Comparison of ENCODE assay signal across 16 cellular contexts in the genomic region with DNA sequence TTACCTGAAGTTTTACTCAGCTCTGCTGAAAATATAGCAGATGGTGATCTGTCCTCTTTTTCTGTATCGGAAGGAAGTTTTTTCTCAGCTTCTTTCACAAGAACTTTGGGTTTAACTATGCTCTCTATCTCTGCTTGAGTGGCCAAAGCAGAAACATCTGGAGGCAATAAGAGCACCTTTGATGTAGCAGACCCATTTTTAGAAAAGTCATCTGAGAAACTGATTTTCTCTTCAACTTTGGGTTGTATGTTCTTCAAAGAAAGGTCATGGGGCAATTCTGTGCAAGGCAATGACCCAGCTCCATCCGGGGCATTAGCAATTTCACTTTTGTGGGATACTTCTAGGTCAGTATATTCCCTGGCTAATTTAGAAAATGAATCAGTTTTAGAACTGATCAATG. TPM values are rescaled to one million over a fixed set of nuclear protein-coding genes. Genes with fewer than 3 reads are reported as not detected.
DNase-seq lines count a peak whose midpoint lies in the region; ATAC-seq, FAIRE-seq and TF ChIP-seq lines count a peak whose summit lies in the region.
"Had no signal": no experiment of that assay in that cellular context is flagged by ENCODE, and none has a peak within 500 bp of the region (broad histone marks: within the 10 kb centered on the region; RNA-seq: fewer than 3 reads in every experiment).

No MANE protein-coding gene starts in this region.

- no peak overlapping the region for H2BK5ac ChIP-seq in neuronal stem cell (ENCODE audit: low read length)

- no peak overlapping the region for H3K4me3 ChIP-seq in CD4-positive, alpha-beta memory T cell (ENCODE audit: low read length in 2 of 2)
- H3K4me3 ChIP-seq in K562 = no peak overlapping the region
- H3K4me3 ChIP-seq in neuronal stem cell (ENCODE audit: low read length in 2 of 2) = no peak overlapping the region
- H3K4me3 ChIP-seq: esophagus squamous epithelium, right lobe of liver, transverse colon had no signal

- TF ChIP-seq RAD21 in K562 (CRISPR knock-in tag; conservative IDR thresholded peaks at IDR 0.05 in 1 of 2, IDR thresholded peaks at IDR 0.05 in 1 of 2) = no peak

- peaks cover 20% of the 10 kb centered on the region for H3K9me1 ChIP-seq in K562 (ENCODE audit: control insufficient read depth, insufficient read depth, low read length)

- no peak overlapping the region for H2AFZ ChIP-seq in K562 (ENCODE audit: low read depth, low read length)
- no peak overlapping the region for H2AFZ ChIP-seq in neuronal stem cell (ENCODE audit: low read length)

- H3K27ac ChIP-seq in CD4-positive, alpha-beta memory T cell (ENCODE audit: low read depth, low read length) = no peak overlapping the region
- no peak overlapping the region for H3K27ac ChIP-seq in K562 (ENCODE audit: extremely low read depth, low read depth, low read length)
- H3K27ac ChIP-seq in neuronal stem cell (replicated peaks; ENCODE audit: low read length) = no peak overlapping the region
- H3K27ac ChIP-seq: right lobe of liver, transverse colon had no signal

- peak; percentile 19 for ATAC-seq in GM19468 (IDR thresholded peaks at IDR 0.05; ENCODE audit: extremely low read depth, unreplicated experiment)
- ATAC-seq in HG03025 (IDR thresholded peaks at IDR 0.05; ENCODE audit: low FRiP score, unreplicated experiment) = peak; percentile 75
- no peak for ATAC-seq in K562
- no peak for ATAC-seq in HG02981 (IDR thresholded peaks at IDR 0.05; ENCODE audit: unreplicated experiment)
- ATAC-seq: right lobe of liver had no signal

- H4K91ac ChIP-seq in neuronal stem cell (ENCODE audit: low read depth, low read length, poor library complexity) = no peak overlapping the region

- H3K18ac ChIP-seq in neuronal stem cell (ENCODE audit: low read length) = no peak overlapping the region

- peaks cover 100% of the 10 kb centered on the region for H3K79me2 ChIP-seq in K562 (ENCODE audit: control insufficient read depth, insufficient read depth, low read length)

- no peaks in the 10 kb centered on the region for H3K36me3 ChIP-seq in CD4-positive, alpha-beta memory T cell (ENCODE audit: insufficient read depth, low read length)
- H3K36me3 ChIP-seq in K562 (ENCODE audit: control insufficient read depth, insufficient read depth, low read length) (peaks cover 56% of the 10 kb centered on the region), neuronal stem cell (replicated peaks in 1 of 2; ENCODE audit: control insufficient read depth in 2 of 2, insufficient read depth in 2 of 2, low read length in 2 of 2) (peaks cover 0 to 89% of the 10 kb centered on the region in 2 donors)
- H3K36me3 ChIP-seq: right lobe of liver, transverse colon had no signal

- no peak overlapping the region for H3K4me2 ChIP-seq in K562 (ENCODE audit: insufficient read depth, low read length)
- H3K4me2 ChIP-seq in neuronal stem cell (ENCODE audit: insufficient read depth, low read length, poor library complexity, severe bottlenecking) = no peak overlapping the region

- no peak overlapping the region for H4K8ac ChIP-seq in neuronal stem cell (ENCODE audit: low read depth, low read length)

- DNase-seq in CD4-positive, alpha-beta memory T cell = no peak
- DNase-seq in K562 (ENCODE audit: extremely low read depth in 1 of 4, low spot score in 3 of 4) (no peak), NCI-H226 (no peak), NCI-H774 (lab: John Stamatoyannopoulos, UW) (no peak), neuronal stem cell (ENCODE audit: low spot score) (no peak)
- DNase-seq: activated CD4-positive, alpha-beta T cell treated with anti-CD3 and anti-CD28 coated beads, Interleukin-2, amount 10 ng/mL, durations not matched to agents 24 days and 14 days; activated naive CD4-positive, alpha-beta T cell treated with Interleukin-2 at 50 U/mL for 16 hours; DND-41; esophagus squamous epithelium; immature natural killer cell; NCI-H1417 treated with DMSO at 0.1 percent for 48 hours; right lobe of liver; transverse colon had no signal

- no peak overlapping the region for H3K4ac ChIP-seq in neuronal stem cell (ENCODE audit: low read length)

- H3K79me1 ChIP-seq in neuronal stem cell (ENCODE audit: low read depth, low read length) = peaks cover 5% of the 10 kb centered on the region

- no peak overlapping the region for H2BK15ac ChIP-seq in neuronal stem cell (ENCODE audit: low read length)

- H3K27me3 ChIP-seq in CD4-positive, alpha-beta memory T cell (ENCODE audit: insufficient read depth, low read length) = no peaks in the 10 kb centered on the region
- H3K27me3 ChIP-seq in K562 (ENCODE audit: control insufficient read depth in 2 of 2, insufficient read depth in 2 of 2, low read length in 2 of 2) (no peaks in the 10 kb centered on the region), neuronal stem cell (ENCODE audit: control insufficient read depth in 3 of 3, insufficient read depth in 3 of 3, low read depth in 1 of 3, low read length in 3 of 3) (no peaks in the 10 kb centered on the region)
- H3K27me3 ChIP-seq: esophagus squamous epithelium, right lobe of liver, transverse colon had no signal

- H2BK12ac ChIP-seq in neuronal stem cell (ENCODE audit: low read length) = no peak overlapping the region

- no peak overlapping the region for H2BK120ac ChIP-seq in neuronal stem cell (ENCODE audit: low read depth, low read length)

- H3K4me3 Mint-ChIP-seq in CD4-positive, alpha-beta memory T cell = no peak overlapping the region
- H3K4me3 Mint-ChIP-seq: activated CD4-positive, alpha-beta T cell treated with anti-CD3 and anti-CD28 coated beads, Interleukin-2, amount 10 ng/mL, durations not matched to agents 24 days and 14 days; immature natural killer cell had no signal

- no peak overlapping the region for H3K23ac ChIP-seq in neuronal stem cell (ENCODE audit: low read depth, low read length, poor library complexity)

- H3K27ac Mint-ChIP-seq in CD4-positive, alpha-beta memory T cell = peak overlapping the region in 5 of 7 donors; percentile 10 to 37 (median 19)
- H3K27ac Mint-ChIP-seq: activated CD4-positive, alpha-beta T cell treated with anti-CD3 and anti-CD28 coated beads, Interleukin-2, amount 10 ng/mL, durations not matched to agents 24 days and 14 days had no signal

- CTCF ChIA-PET in CD4-positive, alpha-beta memory T cell (lab: Charles Lee; ENCODE audit: partially characterized antibody) = interaction anchor here (1.7 to 3.0 kb wide), 4 partner anchors 9 to 144 kb away, joined by 8 to 17 read pairs (median 10); no protein-coding TSS in a partner anchor
- CTCF ChIA-PET in K562 (lab: Yijun Ruan, JAX; ENCODE audit: low intra/inter-chr PET ratio) = no interaction called here

- FAIRE-seq in K562 (lab: Jason Lieb, UNC) = no peak

- no peak overlapping the region for H3K14ac ChIP-seq in neuronal stem cell (ENCODE audit: low read length)

- no peak overlapping the region for H2AK5ac ChIP-seq in neuronal stem cell (ENCODE audit: low read depth, low read length)

- peaks cover 5 to 10% of the 10 kb centered on the region in 2 donors for H3K36me3 Mint-ChIP-seq in CD4-positive, alpha-beta memory T cell
- H3K36me3 Mint-ChIP-seq: immature natural killer cell had no signal

- H3K9ac ChIP-seq in K562 (ENCODE audit: insufficient read depth in 1 of 2, low read depth in 2 of 2, low read length in 2 of 2) = no peak overlapping the region
- H3K9ac ChIP-seq in neuronal stem cell (ENCODE audit: low read depth, low read length, poor library complexity) = no peak overlapping the region

- no peak for TF ChIP-seq POLR2A in K562 (conservative IDR thresholded peaks at IDR 0.05)

- 97% methylated on average over 2 of the region's 2 CpGs for WGBS in K562 (ENCODE audit: insufficient coverage, low coverage, missing lambda C conversion rate)
- no CpG with 5 or more reads among the region's 2 CpGs for WGBS in neuronal stem cell (ENCODE audit: extremely low coverage in 2 of 2, insufficient read length in 2 of 2, insufficient replicate concordance in 1 of 2), 2 donors

- POLR2A ChIA-PET in CD4-positive, alpha-beta memory T cell (lab: Charles Lee; ENCODE audit: partially characterized antibody) = no interaction called here
- POLR2A ChIA-PET in K562 (lab: Yijun Ruan, JAX) = interaction anchor here (1.1 to 2.2 kb wide), 9 partner anchors 8 to 183 kb away, joined by 3 to 9 read pairs (median 4); no protein-coding TSS in a partner anchor

- peaks cover 67% of the 10 kb centered on the region for H4K20me1 ChIP-seq in K562 (replicated peaks; ENCODE audit: control insufficient read depth, insufficient read depth, low read length)

- H3K4me1 Mint-ChIP-seq in CD4-positive, alpha-beta memory T cell = peaks cover 3 to 23% (median 14%) of the 10 kb centered on the region in 4 donors

- no peak for TF ChIP-seq EP300 in K562 (IDR thresholded peaks at IDR 0.05; ENCODE audit: low read length)

- BruUV-seq in K562 (replicated peaks; lab: Mats Ljungman, UMichigan) = no TSS peak

- peaks cover 0 to 4% (median 0%) of the 10 kb centered on the region in 8 donors for H3K9me3 Mint-ChIP-seq in CD4-positive, alpha-beta memory T cell
- H3K9me3 Mint-ChIP-seq: activated CD4-positive, alpha-beta T cell treated with anti-CD3 and anti-CD28 coated beads, Interleukin-2, amount 10 ng/mL, durations not matched to agents 24 days and 14 days; immature natural killer cell had no signal

- no peak for TF ChIP-seq CTCF in K562 (IDR thresholded peaks at IDR 0.05 in 2 of 3, conservative IDR thresholded peaks at IDR 0.05 in 1 of 3; ENCODE audit: insufficient read depth in 2 of 3, low read depth in 1 of 3, low read length in 3 of 3)

- in situ Hi-C loops in K562 (cut with MboI) = no loop called here

- H3K9me3 ChIP-seq in CD4-positive, alpha-beta memory T cell (ENCODE audit: control insufficient read depth in 1 of 2, low read length in 2 of 2) = no peaks in the 10 kb centered on the region
- H3K9me3 ChIP-seq in K562 (replicated peaks; ENCODE audit: control insufficient read depth, insufficient read depth, low read depth, low read length) (no peaks in the 10 kb centered on the region), neuronal stem cell (replicated peaks in 1 of 2; ENCODE audit: control insufficient read depth in 2 of 2, insufficient read depth in 1 of 2, low read depth in 1 of 2, low read length in 2 of 2) (peaks cover 0 to 30% of the 10 kb centered on the region in 2 donors)
- H3K9me3 ChIP-seq: esophagus squamous epithelium, right lobe of liver, transverse colon had no signal

- H3K4me1 ChIP-seq in CD4-positive, alpha-beta memory T cell (ENCODE audit: insufficient read depth, low read length) = peaks cover 72% of the 10 kb centered on the region
- H3K4me1 ChIP-seq in K562 (replicated peaks in 1 of 2; ENCODE audit: control insufficient read depth in 2 of 2, insufficient read depth in 2 of 2, low read length in 2 of 2) (peaks cover 0 to 13% of the 10 kb centered on the region in 2 experiments; a peak in 2 of 5 replicates), neuronal stem cell (ENCODE audit: control insufficient read depth in 2 of 2, insufficient read depth in 1 of 2, low read depth in 1 of 2, low read length in 2 of 2) (no peaks in the 10 kb centered on the region)

- no peaks in the 10 kb centered on the region for H3K27me3 Mint-ChIP-seq in CD4-positive, alpha-beta memory T cell
- H3K27me3 Mint-ChIP-seq: activated CD4-positive, alpha-beta T cell treated with anti-CD3 and anti-CD28 coated beads, Interleukin-2, amount 10 ng/mL, durations not matched to agents 24 days and 14 days had no signal

- intact Hi-C loops in CD4-positive, alpha-beta memory T cell (cut with micrococcal nuclease) = no loop called here
- intact Hi-C loops in K562 (cut with micrococcal nuclease) = no loop called here

RNA-seq across cellular contexts. Expression of a gene that starts 25.2 kb away (rescaled TPM):
- total RNA-seq in CD4-positive, alpha-beta memory T cell = 10 to 100 TPM; 73.8 to 81.3 TPM
- 10 to 100 TPM; 89.1 to 90.0 TPM for polyA plus RNA-seq in CD4-positive, alpha-beta memory T cell
- 172 and 408 TPM in 2 replicates for total RNA-seq in K562 (2011; cell fraction: chromatin; rRNA removed; ENCODE audit: low replicate concordance)
- total RNA-seq in K562 (2011; cell fraction: nucleolus; rRNA removed) = 188 and 224 TPM in 2 replicates
- 397 and 411 TPM in 2 replicates for total RNA-seq in K562 (2011; cell fraction: nucleoplasm; rRNA removed)
- 96.7 and 123 TPM in 2 replicates for total RNA-seq in K562 (2014; rRNA removed)
- 116 and 139 TPM in 2 replicates for total RNA-seq in K562 (2014; rRNA removed; fragmentation: Illumina TruSeq; extraction: Trizol)
- total RNA-seq in K562 (2015; rRNA removed; fragmentation: Illumina TruSeq; extraction: Trizol) = 67.3 and 73.0 TPM in 2 replicates
- total RNA-seq in K562 (2021) = 228 and 238 TPM in 2 replicates
- polyA plus RNA-seq in K562 (2011; rRNA removed) = 144 and 147 TPM in 2 replicates
- polyA plus RNA-seq in K562 (2011; cell fraction: cytosol; rRNA removed) = 58.0 and 129 TPM in 2 replicates
- polyA plus RNA-seq in K562 (2011; cell fraction: nucleus; rRNA removed) = 49.3 and 111 TPM in 2 replicates
- 173 and 413 TPM in 2 replicates for polyA plus RNA-seq in K562 (2012)
- 217 and 248 TPM in 2 replicates for polyA plus RNA-seq in K562 (2014; fragmentation: Illumina TruSeq; extraction: Trizol)
- 10 to 100 TPM; 75.8 to 90.3 TPM for polyA plus RNA-seq in K562 (2014; fragmentation: Nextera tagmentation; extraction: Ambion mirVana)
- 141 and 151 TPM in 2 replicates for polyA plus RNA-seq in K562 (2014; rRNA removed)
- polyA minus RNA-seq in K562 (2011; rRNA and poly(A)+ RNA removed) = 151 and 172 TPM in 2 replicates
- 70.4 and 76.7 TPM in 2 replicates for polyA minus RNA-seq in K562 (2011; cell fraction: cytosol; rRNA and poly(A)+ RNA removed)
- polyA minus RNA-seq in K562 (2011; cell fraction: nucleus; rRNA and poly(A)+ RNA removed) = 45.9 and 84.7 TPM in 2 replicates
- polyA plus RNA-seq in neuronal stem cell (2013, experiment 1 of 2) = 173 TPM
- polyA plus RNA-seq in neuronal stem cell (2013, experiment 2 of 2) = 179 TPM

Comparison
In these comparisons a context has a peak if more than half of its experiments do, and no peak if none do; other contexts are left out.
1. ATAC-seq: peak in GM19468 (single experiment) and HG03025 (single experiment); none in K562 (single experiment) and HG02981 (single experiment).